In genomic region chr10:127945335-127945734, GRCh38 we compare ENCODE assay signal across 9 cellular contexts. TPM values are rescaled to one million over a fixed set of nuclear protein-coding genes. Genes with fewer than 3 reads are reported as not detected.
DNase-seq lines count a peak whose midpoint lies in the region; ATAC-seq and TF ChIP-seq lines count a peak whose summit lies in the region.
"Had no signal": no experiment of that assay in that cellular context is flagged by ENCODE, and none has a peak within 500 bp of the region (broad histone marks: within the 10 kb centered on the region; RNA-seq: fewer than 3 reads in every experiment).

No MANE protein-coding gene starts in this region.

- no peaks in the 10 kb centered on the region for H3K27me3 ChIP-seq in trophoblast cell (ENCODE audit: insufficient read depth, low read length)

- H3K4me1 ChIP-seq in trophoblast cell (ENCODE audit: control insufficient read depth in 1 of 2, insufficient read depth in 2 of 2, low read length in 2 of 2) = peaks cover 12 to 22% of the 10 kb centered on the region in 2 experiments
- H3K4me1 ChIP-seq: A549 had no signal

- no peak overlapping the region for H4K91ac ChIP-seq in trophoblast cell (ENCODE audit: low read depth, low read length)

- no peak overlapping the region for H3K9ac ChIP-seq in trophoblast cell (ENCODE audit: low read length)

- H2BK5ac ChIP-seq in trophoblast cell (ENCODE audit: low read depth, low read length, poor library complexity) = no peak overlapping the region

- H3K79me1 ChIP-seq in trophoblast cell (ENCODE audit: low read length) = peaks cover 2% of the 10 kb centered on the region

- H2BK12ac ChIP-seq in trophoblast cell (ENCODE audit: low read length) = no peak overlapping the region

- no CpG with 5 or more reads among the region's 2 CpGs for WGBS in trophoblast cell (ENCODE audit: extremely low coverage, insufficient coverage, insufficient read length)

- ATAC-seq in GM21825 (IDR thresholded peaks at IDR 0.05; ENCODE audit: unreplicated experiment) = no peak
- ATAC-seq in HG02623 (IDR thresholded peaks at IDR 0.05; ENCODE audit: unreplicated experiment) = no peak
- ATAC-seq: A549 had no signal

- no peak overlapping the region for H3K27ac ChIP-seq in trophoblast cell (ENCODE audit: low read depth, low read length)
- H3K27ac ChIP-seq: A549 had no signal

- no peak overlapping the region for H4K8ac ChIP-seq in trophoblast cell (ENCODE audit: low read depth, low read length)

- H3K4me2 ChIP-seq in trophoblast cell (ENCODE audit: low read length) = no peak overlapping the region
- H3K4me2 ChIP-seq: A549 had no signal

- no peak overlapping the region for H2AK5ac ChIP-seq in trophoblast cell (ENCODE audit: low read length)

- DNase-seq in DMS53 (lab: John Stamatoyannopoulos, UW) (peak; percentile 12), DMS53 treated with DMSO at 0.1 percent for 48 hours (lab: John Stamatoyannopoulos, UW; ENCODE audit: unreplicated experiment) (no peak), M059J (ENCODE audit: low read depth) (peak; percentile 98), cardiac fibroblast (ENCODE audit: low read depth in 2 of 2) (peak; percentile 67 to 92), trophoblast cell (peak; percentile 87 to 99)
- DNase-seq in effector CD4-positive, alpha-beta T cell = no peak

- no peaks in the 10 kb centered on the region for H3K79me2 ChIP-seq in trophoblast cell (ENCODE audit: control insufficient read depth, insufficient read depth, low read length, poor library complexity)

- H3K36me3 ChIP-seq in trophoblast cell (ENCODE audit: control insufficient read depth in 1 of 2, insufficient read depth in 2 of 2, low read length in 2 of 2) = no peaks in the 10 kb centered on the region

- no peaks in the 10 kb centered on the region for H3K9me3 ChIP-seq in trophoblast cell (ENCODE audit: insufficient read depth, low read depth, low read length)
- H3K9me3 ChIP-seq: A549 had no signal

- H3K4ac ChIP-seq in trophoblast cell (ENCODE audit: low read depth, low read length) = no peak overlapping the region

- no peak overlapping the region for H3K14ac ChIP-seq in trophoblast cell (ENCODE audit: low read length)

- H4K12ac ChIP-seq in trophoblast cell (ENCODE audit: low read depth, low read length) = no peak overlapping the region

- H3K18ac ChIP-seq in trophoblast cell (ENCODE audit: low read length) = no peak overlapping the region

- H3K4me3 ChIP-seq in cardiac fibroblast (replicated peaks in 1 of 2; ENCODE audit: low read depth in 2 of 2, low read length in 2 of 2) = no peak overlapping the region
- H3K4me3 ChIP-seq in trophoblast cell (ENCODE audit: low read depth, low read length) = no peak overlapping the region
- H3K4me3 ChIP-seq: A549 had no signal

- TF ChIP-seq CTCF in cardiac fibroblast (IDR thresholded peaks at IDR 0.05; ENCODE audit: low read depth, low read length) = no peak

- H3K23ac ChIP-seq in trophoblast cell (ENCODE audit: low read length) = no peak overlapping the region

- no peak overlapping the region for H2BK120ac ChIP-seq in trophoblast cell (ENCODE audit: insufficient read depth, low read length, poor library complexity)

- no peak overlapping the region for H2AFZ ChIP-seq in trophoblast cell (ENCODE audit: insufficient read depth, low read length, poor library complexity)

RNA-seq across cellular contexts. Expression of gene PTPRE, which starts 38.4 kb away (rescaled TPM):
- total RNA-seq in M059J (2014; rRNA removed; shearing (Covaris generic)) = 3.7 and 6.4 TPM in 2 replicates
- polyA plus RNA-seq in trophoblast cell (2013) = 14.9 and 19.4 TPM in 2 replicates

RNA-seq across cellular contexts. Expression of gene CLRN3, which starts 52.6 kb away (rescaled TPM):
- total RNA-seq in M059J (2014; rRNA removed; shearing (Covaris generic)) = not detected in 2 replicates
- not detected in 2 replicates for polyA plus RNA-seq in trophoblast cell (2013)

Comparison
In these comparisons a context has a peak if more than half of its experiments do, and no peak if none do; other contexts are left out.
1. DNase-seq: peak in DMS53 (single experiment), M059J (single experiment), cardiac fibroblast (2 of 2) and trophoblast cell (2 of 2); none in DMS53 treated with DMSO at 0.1 percent for 48 hours (single experiment) and effector CD4-positive, alpha-beta T cell (single experiment).